2 cellular contexts compared by ENCODE assay signal in genomic region chr11:124747406-124748099, GRCh38.
TF ChIP-seq lines count a peak whose summit lies in the region.

No MANE protein-coding gene starts in this region.

TF ChIP-seq in HepG2, 621 proteins besides CTCF, POLR2A, EP300 and RAD21:
- TF ChIP-seq BRCA1 (CRISPR knock-in tag; IDR thresholded peaks at IDR 0.05) (no peak), ZNF362 (CRISPR knock-in tag; IDR thresholded peaks at IDR 0.05; ENCODE audit: borderline replicate concordance) (no peak), PRDM10 (CRISPR knock-in tag; IDR thresholded peaks at IDR 0.05; ENCODE audit: low read depth) (no peak)

TF ChIP-seq in liver, 16 proteins besides CTCF, POLR2A, EP300 and RAD21:
- no peak for TF ChIP-seq REST (IDR thresholded peaks at IDR 0.05)
- no peak for TF ChIP-seq JUND (IDR thresholded peaks at IDR 0.05)
TF ChIP-seq in liver: peak in this region for 0.
